Comparison of ENCODE assay signal across 8 cellular contexts in the genomic region with DNA sequence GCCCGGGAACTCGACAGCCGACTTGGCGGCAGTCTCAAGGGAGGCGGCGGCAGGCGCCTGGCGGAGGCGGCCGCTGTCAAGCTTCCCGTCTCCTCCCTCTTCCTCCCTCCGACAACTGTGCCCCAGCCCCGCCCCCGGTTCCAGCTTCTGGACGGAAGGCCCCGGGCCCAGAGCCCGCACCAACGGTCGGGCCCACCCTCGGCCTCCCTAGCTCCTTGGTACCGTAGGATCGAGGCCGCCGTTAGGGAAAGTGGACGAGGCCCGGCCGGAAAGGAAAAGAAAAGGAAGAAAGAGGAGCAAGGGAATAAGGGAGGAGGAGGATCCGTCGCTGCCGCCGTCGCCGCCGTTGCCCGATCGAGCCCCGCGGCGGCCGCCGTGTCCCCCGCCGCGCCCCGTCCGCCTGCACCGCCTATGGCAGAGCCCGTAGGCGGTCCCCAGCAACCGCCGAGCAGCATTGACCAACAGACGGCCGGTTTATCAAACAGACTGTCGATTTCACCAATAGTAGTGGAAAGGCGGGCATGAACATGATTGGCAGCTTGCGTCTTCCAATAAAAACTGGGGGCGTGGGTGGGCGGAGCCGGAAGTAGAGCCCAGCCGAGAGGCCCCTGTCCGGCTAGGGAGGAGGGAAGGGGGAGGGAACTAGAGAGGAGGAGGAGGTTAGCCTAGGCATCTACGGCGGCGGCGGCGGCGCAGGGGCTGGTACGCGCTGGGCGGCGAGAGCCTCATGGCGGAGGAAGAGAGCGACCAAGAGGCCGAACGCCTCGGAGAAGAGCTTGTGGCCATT. TPM values are rescaled to one million over a fixed set of nuclear protein-coding genes. Genes with fewer than 3 reads are reported as not detected.
DNase-seq lines count a peak whose midpoint lies in the region; ATAC-seq, FAIRE-seq and TF ChIP-seq lines count a peak whose summit lies in the region.

CGGBP1 (minus strand) TSS at position 413 of the 787 bp plus-strand sequence. CDS start 3,029 bp downstream, outside the sequence.
ZNF654 (plus strand) TSS at position 663 of the 787 bp plus-strand sequence; CDS start at position 728, 65 bp downstream.

- H3K4me3 ChIP-seq in OCI-LY7 (ENCODE audit: low read depth, low read length, poor library complexity, severe bottlenecking) (peak within 1 kb of the TSS; percentile 84), endothelial cell of umbilical vein (replicated peaks in 1 of 3; ENCODE audit: insufficient read depth in 1 of 3, low read depth in 1 of 3, low read length in 3 of 3) (peak within 1 kb of the TSS; percentile 77 to 99 (median 98))

- peak within 1 kb of the TSS; percentile 72 for H2AFZ ChIP-seq in OCI-LY7 (ENCODE audit: low read length)
- peak within 1 kb of the TSS; percentile 75 for H2AFZ ChIP-seq in endothelial cell of umbilical vein (ENCODE audit: low read depth, low read length)

- peaks cover 82% of the 10 kb centered on the region for H3K79me2 ChIP-seq in OCI-LY7 (ENCODE audit: insufficient read depth, low read depth, low read length)
- peaks cover 69% of the 10 kb centered on the region for H3K79me2 ChIP-seq in endothelial cell of umbilical vein (ENCODE audit: control insufficient read depth, insufficient read depth, low read length)

- no peaks in the 10 kb centered on the region for H3K9me1 ChIP-seq in endothelial cell of umbilical vein (replicated peaks; ENCODE audit: control insufficient read depth, extremely low read depth, insufficient read depth, low read length)

- H4K20me1 ChIP-seq in OCI-LY7 (ENCODE audit: insufficient read depth, low read length) (peaks cover 14% of the 10 kb centered on the region; the same call in 1 of the 2 replicates), endothelial cell of umbilical vein (replicated peaks; ENCODE audit: control insufficient read depth, extremely low read depth, insufficient read depth, low read length) (peaks cover 12% of the 10 kb centered on the region)

- POLR2A ChIA-PET in OCI-LY7 (lab: Charles Lee): interaction anchor here (0.6 to 2.1 kb wide), 16 partner anchors 10 to 374 kb away, joined by 3 to 20 read pairs (median 4); partner anchors contain the start of gene C3orf38
- POLR2A ChIA-PET in endothelial cell of umbilical vein (lab: Charles Lee): interaction anchor here (0.8 to 1.9 kb wide), 4 partner anchors 8 to 91 kb away, joined by 3 to 10 read pairs (median 8); partner anchors contain the start of gene C3orf38

- dilution Hi-C loops in endothelial cell of umbilical vein (cut with MboI; ENCODE audit: extremely low pct_ligation_motif_present, low sequenced_read_pairs): no loop called here

- H3K4me2 ChIP-seq in OCI-LY7 (ENCODE audit: low read length) (peak within 1 kb of the TSS; percentile 91), endothelial cell of umbilical vein (ENCODE audit: insufficient read depth, low read length) (peak within 1 kb of the TSS; percentile 96)

- no peaks in the 10 kb centered on the region for H3K9me2 ChIP-seq in OCI-LY7 (ENCODE audit: insufficient read depth, low read length)

- CTCF ChIA-PET in OCI-LY7 (lab: Charles Lee; ENCODE audit: unreplicated experiment): interaction anchor here (0.5 to 0.7 kb wide), 2 partner anchors 27 to 64 kb away, joined by 3 to 6 read pairs; no protein-coding TSS in a partner anchor
- CTCF ChIA-PET in endothelial cell of umbilical vein (lab: Charles Lee): interaction anchor here (0.9 to 5.4 kb wide), 5 partner anchors 15 to 56 kb away, joined by 3 to 30 read pairs (median 6); no protein-coding TSS in a partner anchor

- no TSS peak for BruUV-seq in OCI-LY7 (replicated peaks; lab: Mats Ljungman, UMichigan)
- no TSS peak for BruUV-seq in endothelial cell of umbilical vein (replicated peaks; lab: Mats Ljungman, UMichigan)

- no peaks in the 10 kb centered on the region for H3K27me3 ChIP-seq in endothelial cell of umbilical vein (ENCODE audit: control insufficient read depth in 2 of 2, insufficient read depth in 2 of 2, low read length in 2 of 2)

- no peaks in the 10 kb centered on the region for H3K9me3 ChIP-seq in OCI-LY7 (ENCODE audit: low read length)
- no peaks in the 10 kb centered on the region for H3K9me3 ChIP-seq in endothelial cell of umbilical vein (replicated peaks; ENCODE audit: control insufficient read depth, insufficient read depth, low read length)

- intact Hi-C loops in OCI-LY7 (cut with micrococcal nuclease; ENCODE audit: unreplicated experiment): loop anchor here (1.0 to 5.0 kb wide), 2 partner anchors 54 to 92 kb away; no protein-coding TSS in a partner anchor
- intact Hi-C loops in endothelial cell of umbilical vein (cut with micrococcal nuclease): loop anchor here (1.0 kb wide), 4 partner anchors 14 to 91 kb away; partner anchors contain the start of gene C3orf38

- peaks cover 40% of the 10 kb centered on the region for H3K36me3 ChIP-seq in OCI-LY7 (ENCODE audit: insufficient read depth, low read length)
- H3K36me3 ChIP-seq in endothelial cell of umbilical vein (ENCODE audit: control insufficient read depth in 2 of 2, extremely low read depth in 1 of 2, insufficient read depth in 2 of 2, low read length in 2 of 2): peaks cover 4 to 8% of the 10 kb centered on the region in 2 experiments

- TF ChIP-seq POLR2A in endothelial cell of umbilical vein (IDR thresholded peaks at IDR 0.05; ENCODE audit: low read depth, low read length): peak; percentile 79

- peak within 1 kb of the TSS; percentile 68 for H3K27ac ChIP-seq in OCI-LY7 (ENCODE audit: low read depth, low read length, poor library complexity, severe bottlenecking)
- H3K27ac ChIP-seq in endothelial cell of umbilical vein (ENCODE audit: insufficient read depth, low read depth, low read length): peak within 1 kb of the TSS; percentile 94

- peak; percentile 94 for ATAC-seq in GM21526 (IDR thresholded peaks at IDR 0.05; ENCODE audit: low FRiP score, unreplicated experiment)

- H3K9ac ChIP-seq in endothelial cell of umbilical vein (replicated peaks; ENCODE audit: extremely low read depth, insufficient read depth, low read length): peak within 1 kb of the TSS; percentile 94

- no peak for FAIRE-seq in D721Med (lab: Jason Lieb, UNC)
- peak; percentile 92 for FAIRE-seq in endothelial cell of umbilical vein (lab: Jason Lieb, UNC)

- DNase-seq in D721Med (ENCODE audit: insufficient read length, low spot score) (peak; percentile 55), HuH-7.5 (ENCODE audit: low spot score) (peak; percentile 79), OCI-LY7 (ENCODE audit: low spot score) (peak; percentile 98), activated T-cell treated with anti-CD3 and anti-CD28 coated beads for 1 hour (ENCODE audit: low read depth) (peak; percentile 98), endothelial cell of umbilical vein (ENCODE audit: low read depth, low spot score) (peak; percentile 99), midbrain (lab: John Stamatoyannopoulos, UW) (peak; percentile 99)
- DNase-seq in stimulated activated CD8-positive, alpha-beta memory T cell treated with anti-CD3 and anti-CD28 coated beads, Interleukin-2, amount 100 ng/mL, for 1 hour (ENCODE audit: low read depth in 2 of 2): peak; percentile 97

- H3K4me1 ChIP-seq in OCI-LY7 (ENCODE audit: insufficient read depth, low read length, poor library complexity, severe bottlenecking) (peaks cover 29% of the 10 kb centered on the region), endothelial cell of umbilical vein (ENCODE audit: control insufficient read depth, extremely low read depth, insufficient read depth, low read length) (peaks cover 29% of the 10 kb centered on the region)

- TF ChIP-seq CTCF in D721Med (IDR thresholded peaks at IDR 0.05; ENCODE audit: insufficient read depth, missing control alignments): no peak
- no peak for TF ChIP-seq CTCF in OCI-LY7 (conservative IDR thresholded peaks at IDR 0.05; ENCODE audit: low read length)
- no peak for TF ChIP-seq CTCF in endothelial cell of umbilical vein (IDR thresholded peaks at IDR 0.05; ENCODE audit: extremely low read depth in 1 of 2, insufficient read depth in 1 of 2, low read depth in 1 of 2, low read length in 2 of 2)

TF ChIP-seq in endothelial cell of umbilical vein, 7 proteins besides CTCF, POLR2A, EP300 and RAD21:
- peak; percentile 47 for TF ChIP-seq POLR2AphosphoS5 (IDR thresholded peaks at IDR 0.05; ENCODE audit: insufficient read depth, low read depth, low read length)
- TF ChIP-seq EZH2 (IDR thresholded peaks at IDR 0.05; ENCODE audit: borderline replicate concordance, low read depth, low read length, severe bottlenecking): no peak

RNA-seq across cellular contexts. Expression of gene CGGBP1, which starts in this region (rescaled TPM):
- 52.8 and 54.4 TPM in 2 replicates for total RNA-seq in OCI-LY7 (2014; rRNA removed; shearing (Covaris generic))
- total RNA-seq in OCI-LY7 (2022) (76.0 and 99.3 TPM in 2 replicates), endothelial cell of umbilical vein (69.4 and 69.7 TPM in 2 replicates)
- polyA plus RNA-seq in endothelial cell of umbilical vein: 26.0 and 33.1 TPM in 2 replicates
- polyA plus RNA-seq in endothelial cell of umbilical vein (2011; cell fraction: cytosol; rRNA removed): 45.1 and 55.9 TPM in 2 replicates
- 150 and 175 TPM in 2 replicates for polyA plus RNA-seq in endothelial cell of umbilical vein (2011; cell fraction: nucleus; rRNA removed)
- polyA plus RNA-seq in endothelial cell of umbilical vein (2012): 36.2 and 43.2 TPM in 2 replicates
- polyA minus RNA-seq in endothelial cell of umbilical vein: 77.6 and 83.4 TPM in 2 replicates
- polyA minus RNA-seq in endothelial cell of umbilical vein (2011; cell fraction: cytosol; rRNA and poly(A)+ RNA removed): 34.2 TPM
- 49.4 and 73.7 TPM in 2 replicates for polyA minus RNA-seq in endothelial cell of umbilical vein (2011; cell fraction: nucleus; rRNA and poly(A)+ RNA removed)

RNA-seq across cellular contexts. Expression of gene ZNF654, which starts in this region (rescaled TPM):
- 5.4 and 5.6 TPM in 2 replicates for total RNA-seq in OCI-LY7 (2014; rRNA removed; shearing (Covaris generic))
- total RNA-seq in OCI-LY7 (2022) (13.3 and 18.5 TPM in 2 replicates), endothelial cell of umbilical vein (14.6 and 14.8 TPM in 2 replicates)
- 1.5 and 2.9 TPM in 2 replicates for polyA plus RNA-seq in endothelial cell of umbilical vein
- polyA plus RNA-seq in endothelial cell of umbilical vein (2011; cell fraction: cytosol; rRNA removed): 2.1 and 2.8 TPM in 2 replicates
- polyA plus RNA-seq in endothelial cell of umbilical vein (2011; cell fraction: nucleus; rRNA removed): 7.3 and 8.6 TPM in 2 replicates
- polyA plus RNA-seq in endothelial cell of umbilical vein (2012): 5.0 and 7.6 TPM in 2 replicates
- 6.3 and 9.5 TPM in 2 replicates for polyA minus RNA-seq in endothelial cell of umbilical vein
- polyA minus RNA-seq in endothelial cell of umbilical vein (2011; cell fraction: cytosol; rRNA and poly(A)+ RNA removed): 2.2 TPM
- polyA minus RNA-seq in endothelial cell of umbilical vein (2011; cell fraction: nucleus; rRNA and poly(A)+ RNA removed): 19.5 and 23.2 TPM in 2 replicates

Comparison
In these comparisons a context has a peak if more than half of its experiments do, and no peak if none do; other contexts are left out.
1. Peak in every context shown above with its lines: DNase-seq, ATAC-seq, H3K4me3 ChIP-seq and H3K27ac ChIP-seq.